In the genomic region with DNA sequence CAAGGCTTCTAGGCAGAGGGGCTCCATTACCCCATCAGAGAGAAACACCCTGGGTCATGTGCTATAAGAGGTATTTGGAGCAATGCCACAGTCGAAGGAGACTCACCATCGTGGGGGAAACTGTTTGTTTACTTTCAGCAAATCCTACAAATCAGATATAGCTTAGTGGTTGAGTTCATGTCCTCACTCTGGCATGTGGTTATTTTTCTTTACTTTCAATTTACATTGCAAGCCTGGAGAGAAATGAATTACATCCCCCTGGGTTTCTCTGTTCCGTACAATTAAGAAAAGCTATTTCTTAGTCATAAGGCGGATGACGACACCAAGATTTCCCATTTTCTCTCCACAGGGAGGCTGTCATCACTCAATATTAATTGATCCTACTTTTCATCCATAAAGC, we compare ENCODE assay signal across 10 cellular contexts. TPM values are rescaled to one million over a fixed set of nuclear protein-coding genes. Genes with fewer than 3 reads are reported as not detected.
DNase-seq lines count a peak whose midpoint lies in the region; ATAC-seq and TF ChIP-seq lines count a peak whose summit lies in the region.
"Had no signal": no experiment of that assay in that cellular context is flagged by ENCODE, and none has a peak within 500 bp of the region (broad histone marks: within the 10 kb centered on the region; RNA-seq: fewer than 3 reads in every experiment).

No MANE protein-coding gene starts in this region.

- no peak overlapping the region for H3K4me3 ChIP-seq in Caco-2 (ENCODE audit: low read depth, low read length)
- H3K4me3 ChIP-seq in WERI-Rb-1 (ENCODE audit: low read depth, low read length) = no peak overlapping the region

- H3K27me3 ChIP-seq in CD4-positive, alpha-beta T cell (ENCODE audit: control insufficient read depth, insufficient read depth, low read length) = no peaks in the 10 kb centered on the region
- H3K27me3 ChIP-seq in Caco-2 (replicated peaks; ENCODE audit: control insufficient read depth, insufficient read depth, low read length) = no peaks in the 10 kb centered on the region
- H3K27me3 ChIP-seq in WERI-Rb-1 (ENCODE audit: insufficient read depth, low read depth, severe bottlenecking) = no peaks in the 10 kb centered on the region

- no peaks in the 10 kb centered on the region for H3K9me3 ChIP-seq in CD4-positive, alpha-beta T cell (ENCODE audit: control insufficient read depth, low read length)
- H3K9me3 ChIP-seq in Caco-2 = 0 out of 2 replicates have a peak, but pooled peaks cover 4% of the 10 kb centered on the region
- no peaks in the 10 kb centered on the region for H3K9me3 ChIP-seq in WERI-Rb-1 (ENCODE audit: severe bottlenecking)

- peaks cover 75% of the 10 kb centered on the region for H3K4me1 Mint-ChIP-seq in CD4-positive, alpha-beta T cell (ENCODE audit: low read depth)
- H3K4me1 Mint-ChIP-seq in Caco-2 (ENCODE audit: low read depth, unreplicated experiment) = peaks cover 24% of the 10 kb centered on the region

- no TSS peak for BruUV-seq in Caco-2 (replicated peaks; lab: Mats Ljungman, UMichigan)

- intact Hi-C loops in CD4-positive, alpha-beta T cell (cut with DNase I, micrococcal nuclease) = no loop called here
- intact Hi-C loops in Caco-2 (cut with micrococcal nuclease; ENCODE audit: unreplicated experiment) = no loop called here

- no peak overlapping the region for H3K4me3 Mint-ChIP-seq in CD4-positive, alpha-beta T cell
- H3K4me3 Mint-ChIP-seq in Caco-2 (ENCODE audit: unreplicated experiment) = no peak overlapping the region

- peak overlapping the region; percentile 52 for H3K27ac Mint-ChIP-seq in CD4-positive, alpha-beta T cell
- no peak overlapping the region for H3K27ac Mint-ChIP-seq in Caco-2 (ENCODE audit: unreplicated experiment)

- peak; percentile 26 for ATAC-seq in CD4-positive, alpha-beta T cell (ENCODE audit: poor library complexity)
- ATAC-seq in GM21723 (IDR thresholded peaks at IDR 0.05; ENCODE audit: unreplicated experiment) (peak; percentile 53), HG02588 (IDR thresholded peaks at IDR 0.05; ENCODE audit: unreplicated experiment) (no peak)

- H3K36me3 ChIP-seq in Caco-2 (ENCODE audit: control insufficient read depth, insufficient read depth, low read length) (no peaks in the 10 kb centered on the region), WERI-Rb-1 (no peaks in the 10 kb centered on the region)

- DNase-seq in CD4-positive, alpha-beta T cell = no peak
- DNase-seq in T1000 (lab: John Stamatoyannopoulos, UW) = peak; percentile 45
- peak; percentile 31 for DNase-seq in kidney glomerular epithelial cell (lab: John Stamatoyannopoulos, UW)
- DNase-seq in activated effector memory CD4-positive, alpha-beta T cell treated with Interleukin-2 at 50 U/mL for 16 hours = no peak
- no peak for DNase-seq in Caco-2
- no peak for DNase-seq in WERI-Rb-1
- DNase-seq: Kasumi-1 had no signal

- peaks cover 51% of the 10 kb centered on the region for H3K4me1 ChIP-seq in Caco-2

- no peaks in the 10 kb centered on the region for H3K27me3 Mint-ChIP-seq in CD4-positive, alpha-beta T cell
- no peaks in the 10 kb centered on the region for H3K27me3 Mint-ChIP-seq in Caco-2 (ENCODE audit: insufficient read depth, unreplicated experiment)

- POLR2A ChIA-PET in CD4-positive, alpha-beta T cell (lab: Charles Lee) = interaction anchor here (0.6 to 1.8 kb wide), 7 partner anchors 14 to 163 kb away, joined by 3 to 6 read pairs (median 3); a partner anchor contains a TSS
- POLR2A ChIA-PET in Caco-2 (lab: Charles Lee) = no interaction called here

- no peak for TF ChIP-seq CTCF in CD4-positive, alpha-beta T cell (IDR thresholded peaks at IDR 0.05)
- TF ChIP-seq CTCF in Caco-2 (IDR thresholded peaks at IDR 0.05; ENCODE audit: insufficient read depth in 1 of 2, low read depth in 1 of 2, low read length in 1 of 2, severe bottlenecking in 1 of 2, unreplicated experiment in 1 of 2) (no peak), WERI-Rb-1 (IDR thresholded peaks at IDR 0.05; ENCODE audit: low read depth, low read length) (no peak)

- H3K9me3 Mint-ChIP-seq in CD4-positive, alpha-beta T cell = peaks cover 2% of the 10 kb centered on the region
- H3K9me3 Mint-ChIP-seq in Caco-2 (ENCODE audit: unreplicated experiment) = peaks cover 19% of the 10 kb centered on the region

- peaks cover 85% of the 10 kb centered on the region for H3K36me3 Mint-ChIP-seq in CD4-positive, alpha-beta T cell (ENCODE audit: low read depth)
- H3K36me3 Mint-ChIP-seq in Caco-2 (ENCODE audit: insufficient read depth, unreplicated experiment) = peaks cover 8% of the 10 kb centered on the region

- CTCF ChIA-PET in CD4-positive, alpha-beta T cell (lab: Charles Lee) = interaction anchor here (1.1 to 1.2 kb wide), 2 partner anchors 25 to 40 kb away, joined by 3 read pairs; no protein-coding TSS in a partner anchor
- CTCF ChIA-PET in Caco-2 (lab: Charles Lee) = no interaction called here

- no peak overlapping the region for H3K27ac ChIP-seq in CD4-positive, alpha-beta T cell (ENCODE audit: low read depth, low read length)
- H3K27ac ChIP-seq in WERI-Rb-1 = no peak overlapping the region
- H3K27ac ChIP-seq: VCaP had no signal

RNA-seq across cellular contexts. Expression of a gene that starts 36.9 kb away (rescaled TPM):
- 10 to 100 TPM; 55.7 to 56.4 TPM for total RNA-seq in CD4-positive, alpha-beta T cell
- 8.3 and 10.2 TPM in 2 replicates for total RNA-seq in Caco-2 (2022)

Comparison
In these comparisons a context has a peak if more than half of its experiments do, and no peak if none do; other contexts are left out.
1. DNase-seq: peak in T1000 (single experiment) and kidney glomerular epithelial cell (single experiment); none in CD4-positive, alpha-beta T cell (0 of 10), activated effector memory CD4-positive, alpha-beta T cell treated with Interleukin-2 at 50 U/mL for 16 hours (single experiment), Caco-2 (0 of 2) and WERI-Rb-1 (single experiment).